Comparison of ENCODE assay signal across 8 cellular contexts in the genomic region with DNA sequence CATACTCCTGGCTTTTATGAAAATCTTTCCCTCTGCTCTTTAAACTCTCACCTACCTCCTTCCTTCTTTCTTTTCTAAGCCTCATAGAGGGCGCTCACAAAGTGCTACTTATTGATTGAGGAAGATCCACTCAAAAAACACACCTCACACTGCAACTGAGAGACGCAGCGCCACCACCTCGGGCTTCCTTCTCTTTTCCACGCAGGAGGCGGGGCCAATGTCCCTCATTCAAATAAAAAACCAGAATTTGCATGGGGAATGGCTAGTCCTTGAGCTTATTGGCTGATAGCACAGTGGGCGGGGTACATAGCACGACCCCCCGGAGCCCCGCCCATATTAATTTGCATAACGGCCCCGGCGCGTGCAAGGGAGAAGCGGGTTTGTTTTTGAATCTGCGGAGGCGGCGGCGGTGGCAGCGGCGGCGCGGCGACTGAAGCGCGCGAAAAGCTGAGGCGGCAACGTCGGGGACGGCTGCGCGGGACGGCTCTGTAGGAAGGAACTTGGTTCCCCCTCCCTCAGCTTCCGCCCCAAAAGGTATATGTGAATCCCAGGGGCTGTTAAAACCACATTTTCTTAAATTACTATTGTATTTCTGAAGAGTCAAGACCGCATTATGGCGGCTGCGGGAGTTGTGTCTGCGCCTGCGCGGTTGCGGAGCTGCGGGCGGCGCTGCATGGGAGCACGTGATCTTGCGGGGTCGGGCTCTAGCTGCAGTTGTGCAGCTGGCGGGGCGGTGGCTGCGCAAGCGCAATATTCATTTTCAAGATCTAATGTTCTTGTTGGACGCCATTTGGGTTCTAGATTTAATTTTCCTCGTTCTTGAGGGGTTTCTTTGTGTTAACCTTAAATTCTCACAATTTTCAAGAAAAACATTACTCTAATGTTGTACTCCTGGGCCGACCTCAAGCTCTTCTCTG. TPM values are rescaled to one million over a fixed set of nuclear protein-coding genes. Genes with fewer than 3 reads are reported as not detected.
DNase-seq lines count a peak whose midpoint lies in the region; ATAC-seq and TF ChIP-seq lines count a peak whose summit lies in the region.

A gene with protein sequence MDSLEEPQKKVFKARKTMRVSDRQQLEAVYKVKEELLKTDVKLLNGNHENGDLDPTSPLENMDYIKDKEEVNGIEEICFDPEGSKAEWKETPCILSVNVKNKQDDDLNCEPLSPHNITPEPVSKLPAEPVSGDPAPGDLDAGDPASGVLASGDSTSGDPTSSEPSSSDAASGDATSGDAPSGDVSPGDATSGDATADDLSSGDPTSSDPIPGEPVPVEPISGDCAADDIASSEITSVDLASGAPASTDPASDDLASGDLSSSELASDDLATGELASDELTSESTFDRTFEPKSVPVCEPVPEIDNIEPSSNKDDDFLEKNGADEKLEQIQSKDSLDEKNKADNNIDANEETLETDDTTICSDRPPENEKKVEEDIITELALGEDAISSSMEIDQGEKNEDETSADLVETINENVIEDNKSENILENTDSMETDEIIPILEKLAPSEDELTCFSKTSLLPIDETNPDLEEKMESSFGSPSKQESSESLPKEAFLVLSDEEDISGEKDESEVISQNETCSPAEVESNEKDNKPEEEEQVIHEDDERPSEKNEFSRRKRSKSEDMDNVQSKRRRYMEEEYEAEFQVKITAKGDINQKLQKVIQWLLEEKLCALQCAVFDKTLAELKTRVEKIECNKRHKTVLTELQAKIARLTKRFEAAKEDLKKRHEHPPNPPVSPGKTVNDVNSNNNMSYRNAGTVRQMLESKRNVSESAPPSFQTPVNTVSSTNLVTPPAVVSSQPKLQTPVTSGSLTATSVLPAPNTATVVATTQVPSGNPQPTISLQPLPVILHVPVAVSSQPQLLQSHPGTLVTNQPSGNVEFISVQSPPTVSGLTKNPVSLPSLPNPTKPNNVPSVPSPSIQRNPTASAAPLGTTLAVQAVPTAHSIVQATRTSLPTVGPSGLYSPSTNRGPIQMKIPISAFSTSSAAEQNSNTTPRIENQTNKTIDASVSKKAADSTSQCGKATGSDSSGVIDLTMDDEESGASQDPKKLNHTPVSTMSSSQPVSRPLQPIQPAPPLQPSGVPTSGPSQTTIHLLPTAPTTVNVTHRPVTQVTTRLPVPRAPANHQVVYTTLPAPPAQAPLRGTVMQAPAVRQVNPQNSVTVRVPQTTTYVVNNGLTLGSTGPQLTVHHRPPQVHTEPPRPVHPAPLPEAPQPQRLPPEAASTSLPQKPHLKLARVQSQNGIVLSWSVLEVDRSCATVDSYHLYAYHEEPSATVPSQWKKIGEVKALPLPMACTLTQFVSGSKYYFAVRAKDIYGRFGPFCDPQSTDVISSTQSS (plus strand): TSS at position 389 of the 917 bp plus-strand sequence. CDS start 58,234 bp downstream, outside the sequence.

- peaks cover 21 to 34% of the 10 kb centered on the region in 2 donors for H3K4me1 Mint-ChIP-seq in natural killer cell treated with Interleukin-12 subunit alpha and Interleukin-12 subunit beta and Interleukin-15 and Interleukin-18, amount 100 ng/mL, for 72 hours (ENCODE audit: low read depth in 2 of 2)

- POLR2A ChIA-PET in RWPE1 (lab: Yijun Ruan, JAX; ENCODE audit: low non-redundant PET), result interaction anchor here (0.5 to 1.9 kb wide), 4 partner anchors 29 to 130 kb away, joined by 3 to 9 read pairs (median 3); no protein-coding TSS in a partner anchor

- H3K36me3 Mint-ChIP-seq in natural killer cell treated with Interleukin-12 subunit alpha and Interleukin-12 subunit beta and Interleukin-15 and Interleukin-18, amount 100 ng/mL, for 72 hours, result peaks cover 15% of the 10 kb centered on the region

- peak within 1 kb of the TSS; percentile 69 for H3K9ac ChIP-seq in Karpas-422 (ENCODE audit: low read length)

- peak within 1 kb of the TSS; percentile 91 to 95 for H3K27ac Mint-ChIP-seq in natural killer cell treated with Interleukin-12 subunit alpha and Interleukin-12 subunit beta and Interleukin-15 and Interleukin-18, amount 100 ng/mL, for 72 hours

- H3K4me1 ChIP-seq in DOHH2 (ENCODE audit: control insufficient read depth, low read length) (peaks cover 37% of the 10 kb centered on the region), Karpas-422 (ENCODE audit: low read length) (peaks cover 41% of the 10 kb centered on the region)

- peaks cover 43% of the 10 kb centered on the region for H3K36me3 ChIP-seq in DOHH2 (ENCODE audit: control insufficient read depth, low read length)
- H3K36me3 ChIP-seq in Karpas-422 (ENCODE audit: insufficient read depth, low read length), result peaks cover 18% of the 10 kb centered on the region

- H3K4me3 ChIP-seq in DOHH2 (ENCODE audit: low read length) (peak within 1 kb of the TSS; percentile 74), Karpas-422 (ENCODE audit: low read length) (peak within 1 kb of the TSS; percentile 61), fibroblast of pulmonary artery (replicated peaks; ENCODE audit: low read depth, low read length) (peak within 1 kb of the TSS; percentile 63)

- peak; percentile 95 for DNase-seq in Karpas-422
- peak; percentile 98 for DNase-seq in RWPE1 (ENCODE audit: low spot score)
- peak; percentile 90 for DNase-seq in activated effector memory CD4-positive, alpha-beta T cell treated with Interleukin-2 at 50 U/mL for 16 hours
- peak; percentile 98 for DNase-seq in fibroblast of pulmonary artery (ENCODE audit: low read depth)
- DNase-seq in natural killer cell treated with Interleukin-12 subunit alpha and Interleukin-12 subunit beta and Interleukin-15 and Interleukin-18, amount 100 ng/mL, for 72 hours (ENCODE audit: low spot score), result peak; percentile 98
- DNase-seq in stimulated activated naive CD8-positive, alpha-beta T cell treated with anti-CD3 and anti-CD28 coated beads, Interleukin-15, Interleukin-2, amounts not matched to agents 100 U/mL and 50 U/mL, for 24 hours, result peak; percentile 95

- peaks cover 42% of the 10 kb centered on the region for H3K79me2 ChIP-seq in DOHH2 (ENCODE audit: control insufficient read depth, low read length)
- peaks cover 37% of the 10 kb centered on the region for H3K79me2 ChIP-seq in Karpas-422 (ENCODE audit: low read length)

- peak; percentile 73 for ATAC-seq in GM21786 (IDR thresholded peaks at IDR 0.05; ENCODE audit: unreplicated experiment)
- ATAC-seq in natural killer cell treated with Interleukin-12 subunit alpha and Interleukin-12 subunit beta and Interleukin-15 and Interleukin-18, amount 100 ng/mL, for 72 hours, result peak; percentile 97
- peak; percentile 86 for ATAC-seq in stimulated activated naive CD8-positive, alpha-beta T cell treated with anti-CD3 and anti-CD28 coated beads, Interleukin-15, Interleukin-2, amounts not matched to agents 100 U/mL and 50 U/mL, for 24 hours

- H2AFZ ChIP-seq in Karpas-422 (ENCODE audit: low read length), result peak within 1 kb of the TSS; percentile 52

- H3K9me3 ChIP-seq in DOHH2 (ENCODE audit: control insufficient read depth, insufficient read depth, low read length) (peaks cover 23% of the 10 kb centered on the region), Karpas-422 (ENCODE audit: low read length) (peaks cover 9% of the 10 kb centered on the region; the same call in 1 of the 2 replicates)

- H3K4me2 ChIP-seq in DOHH2 (ENCODE audit: low read length) (peak within 1 kb of the TSS; percentile 67), Karpas-422 (ENCODE audit: low read depth, low read length, poor library complexity, severe bottlenecking) (peak within 1 kb of the TSS; percentile 72)

- H3K9me3 Mint-ChIP-seq in natural killer cell treated with Interleukin-12 subunit alpha and Interleukin-12 subunit beta and Interleukin-15 and Interleukin-18, amount 100 ng/mL, for 72 hours, result no peaks in the 10 kb centered on the region

- H3K27ac ChIP-seq in DOHH2 (ENCODE audit: low read depth, low read length), result peak within 1 kb of the TSS; percentile 89
- H3K27ac ChIP-seq in Karpas-422 (ENCODE audit: low read length), result peak within 1 kb of the TSS; percentile 88
- H3K27ac ChIP-seq in RWPE1, result peak within 1 kb of the TSS; percentile 96

- no peaks in the 10 kb centered on the region for H3K9me2 ChIP-seq in DOHH2 (replicated peaks; ENCODE audit: control insufficient read depth, low read length)
- no peaks in the 10 kb centered on the region for H3K9me2 ChIP-seq in Karpas-422 (replicated peaks; ENCODE audit: insufficient read depth, low read length)

- CTCF ChIA-PET in RWPE1 (lab: Yijun Ruan, JAX), result interaction anchor here (0.6 to 1.2 kb wide), 8 partner anchors 127 to 1115 kb away, joined by 3 to 7 read pairs (median 4); no protein-coding TSS in a partner anchor

- no peaks in the 10 kb centered on the region for H3K27me3 Mint-ChIP-seq in natural killer cell treated with Interleukin-12 subunit alpha and Interleukin-12 subunit beta and Interleukin-15 and Interleukin-18, amount 100 ng/mL, for 72 hours

- H3K27me3 ChIP-seq in DOHH2 (ENCODE audit: control insufficient read depth, low read length), result no peaks in the 10 kb centered on the region
- no peaks in the 10 kb centered on the region for H3K27me3 ChIP-seq in Karpas-422 (ENCODE audit: low read length)

- peak within 1 kb of the TSS; percentile 89 for H3K4me3 Mint-ChIP-seq in natural killer cell treated with Interleukin-12 subunit alpha and Interleukin-12 subunit beta and Interleukin-15 and Interleukin-18, amount 100 ng/mL, for 72 hours

- H4K20me1 ChIP-seq in DOHH2 (ENCODE audit: control insufficient read depth, insufficient read depth, low read depth, low read length) (no peaks in the 10 kb centered on the region), Karpas-422 (ENCODE audit: insufficient read depth, low read depth, low read length) (no peaks in the 10 kb centered on the region)

- TF ChIP-seq CTCF in DOHH2 (IDR thresholded peaks at IDR 0.05; ENCODE audit: low read depth, low read length, poor library complexity, severe bottlenecking) (peak; percentile 66), RWPE1 (conservative IDR thresholded peaks at IDR 0.05; ENCODE audit: low read depth) (peak; percentile 21; the same call in 1 of the 2 replicates), fibroblast of pulmonary artery (IDR thresholded peaks at IDR 0.05; ENCODE audit: low read length, missing control alignments) (peak; percentile 23)

- H3F3A ChIP-seq in DOHH2 (ENCODE audit: control insufficient read depth, insufficient read depth), result peaks cover 34% of the 10 kb centered on the region

RNA-seq across cellular contexts. Expression of the gene that starts here (rescaled TPM):
- total RNA-seq in Karpas-422 (2014; rRNA removed; shearing (Covaris generic); ENCODE audit: low replicate concordance), result 32.8 and 88.4 TPM in 2 replicates
- total RNA-seq in natural killer cell treated with Interleukin-12 subunit alpha and Interleukin-12 subunit beta and Interleukin-15 and Interleukin-18, amount 100 ng/mL, for 72 hours, result 100 to 1,000 TPM in 1 of 2 donors, 10 to 100 TPM in 1; 85.3 to 107 TPM

Comparison
In these comparisons a context has a peak if more than half of its experiments do, and no peak if none do; other contexts are left out.
1. Peak in every context shown above with its lines: DNase-seq, ATAC-seq, H3K4me3 ChIP-seq and H3K27ac ChIP-seq.